8 cellular contexts compared by ENCODE assay signal in the genomic region with DNA sequence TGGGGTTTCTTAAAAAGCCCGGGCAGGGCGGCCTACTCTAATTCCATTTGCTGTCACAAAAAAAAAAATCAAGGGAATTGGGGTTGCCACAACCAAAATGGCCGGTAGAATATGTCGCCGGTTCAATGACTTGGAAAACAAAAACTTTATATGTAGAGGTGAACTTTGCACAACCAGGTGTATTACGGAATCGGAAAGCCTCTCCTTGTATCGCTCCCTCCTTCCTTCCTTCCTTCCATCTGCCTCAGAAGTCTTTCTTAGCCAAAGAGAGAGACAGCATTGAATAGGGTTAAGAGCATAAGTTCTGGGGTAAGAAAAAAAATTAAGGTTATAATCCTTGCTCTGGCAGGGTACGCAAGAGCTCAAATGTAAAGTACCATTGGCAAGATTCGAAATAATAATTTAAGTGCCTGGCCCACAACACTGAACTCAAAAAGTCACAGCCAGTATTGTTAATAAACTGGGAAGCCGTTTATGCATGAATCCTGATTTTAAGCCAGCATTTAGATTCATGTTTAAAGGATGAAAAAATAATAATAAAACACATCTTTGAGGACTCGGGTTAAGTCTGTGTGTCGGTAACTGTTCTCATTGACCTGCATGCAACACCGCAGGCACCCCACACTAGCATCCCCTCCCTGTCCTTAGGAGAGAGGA. TPM values are rescaled to one million over a fixed set of nuclear protein-coding genes. Genes with fewer than 3 reads are reported as not detected.
DNase-seq lines count a peak whose midpoint lies in the region; ATAC-seq and TF ChIP-seq lines count a peak whose summit lies in the region.

No MANE protein-coding gene starts in this region.

- H3K27me3 ChIP-seq in A673 (replicated peaks; ENCODE audit: insufficient read depth, low read depth, low read length, poor library complexity) (no peaks in the 10 kb centered on the region), right lobe of liver (no peaks in the 10 kb centered on the region), upper lobe of right lung (no peaks in the 10 kb centered on the region)

- H3K27ac ChIP-seq in A673 (ENCODE audit: low read depth, low read length, poor library complexity, severe bottlenecking) (peak overlapping the region; percentile 94), right lobe of liver (peak overlapping the region; percentile 93 to 95 (median 94)), upper lobe of right lung (peak overlapping the region; percentile 97)

- no peaks in the 10 kb centered on the region for H3K27me3 Mint-ChIP-seq in activated naive CD8-positive, alpha-beta T cell treated with anti-CD3 and anti-CD28 coated beads, Interleukin-2, amount 10 ng/mL, durations not matched to agents 7 days and 5 days

- no peak for TF ChIP-seq POLR2A in right lobe of liver (IDR thresholded peaks at IDR 0.05)

- WGBS in right lobe of liver (ENCODE audit: insufficient coverage, low coverage, low lambda C conversion rate, missing lambda C conversion rate), result 28% methylated on average over 14 of the region's 14 CpGs

- peaks cover 43% of the 10 kb centered on the region for H3K4me1 Mint-ChIP-seq in activated naive CD8-positive, alpha-beta T cell treated with anti-CD3 and anti-CD28 coated beads, Interleukin-2, amount 10 ng/mL, durations not matched to agents 7 days and 5 days

- peak overlapping the region; percentile 89 for H3K4me3 Mint-ChIP-seq in activated naive CD8-positive, alpha-beta T cell treated with anti-CD3 and anti-CD28 coated beads, Interleukin-2, amount 10 ng/mL, durations not matched to agents 7 days and 5 days

- ATAC-seq in GM18508 (IDR thresholded peaks at IDR 0.05; ENCODE audit: insufficient read depth, unreplicated experiment) (peak; percentile 17), HG03175 (IDR thresholded peaks at IDR 0.05; ENCODE audit: unreplicated experiment) (peak; percentile 29), right lobe of liver (peak in 3 of 4 donors; percentile 15 to 49 (median 35)), upper lobe of right lung (peak; percentile 40)
- no peak for ATAC-seq in activated naive CD8-positive, alpha-beta T cell treated with anti-CD3 and anti-CD28 coated beads, Interleukin-2, amount 10 ng/mL, durations not matched to agents 7 days and 5 days (ENCODE audit: low read depth)

- H3K4me1 ChIP-seq in A673 (ENCODE audit: insufficient read depth, low read length, poor library complexity, severe bottlenecking), result peaks cover 11% of the 10 kb centered on the region
- peaks cover 0 to 19% (median 9%) of the 10 kb centered on the region in 4 donors for H3K4me1 ChIP-seq in right lobe of liver
- H3K4me1 ChIP-seq in upper lobe of right lung, result peaks cover 22% of the 10 kb centered on the region

- no peak for TF ChIP-seq CTCF in A673 (conservative IDR thresholded peaks at IDR 0.05; ENCODE audit: low read depth, low read length)
- TF ChIP-seq CTCF in right lobe of liver (IDR thresholded peaks at IDR 0.05), result no peak
- TF ChIP-seq CTCF in upper lobe of right lung (IDR thresholded peaks at IDR 0.05), result no peak

- peak overlapping the region; percentile 85 for H3K4me3 ChIP-seq in A673 (ENCODE audit: low read depth, low read length, poor library complexity, severe bottlenecking)
- H3K4me3 ChIP-seq in right lobe of liver, result peak overlapping the region; percentile 90 to 100 (median 99)
- peak overlapping the region; percentile 100 for H3K4me3 ChIP-seq in upper lobe of right lung

- peak overlapping the region; percentile 81 for H3K27ac Mint-ChIP-seq in activated naive CD8-positive, alpha-beta T cell treated with anti-CD3 and anti-CD28 coated beads, Interleukin-2, amount 10 ng/mL, durations not matched to agents 7 days and 5 days

- BruUV-seq in A673 (replicated peaks; lab: Mats Ljungman, UMichigan), result TSS peak; percentile 68

- intact Hi-C loops in A673 (cut with micrococcal nuclease; ENCODE audit: unreplicated experiment) (loop anchor here (10.0 kb wide), 1 partner anchor 113 kb away; no protein-coding TSS in a partner anchor), right lobe of liver (cut with DNase I) (no loop called here), upper lobe of right lung (cut with DNase I) (no loop called here)

- no peaks in the 10 kb centered on the region for H3K9me3 Mint-ChIP-seq in activated naive CD8-positive, alpha-beta T cell treated with anti-CD3 and anti-CD28 coated beads, Interleukin-2, amount 10 ng/mL, durations not matched to agents 7 days and 5 days

- CTCF ChIA-PET in A673 (lab: Charles Lee), result no interaction called here

- DNase-seq in A673 (ENCODE audit: low spot score), result no peak
- no peak for DNase-seq in activated naive CD8-positive, alpha-beta T cell treated with anti-CD3 and anti-CD28 coated beads, Interleukin-2, amount 10 ng/mL, durations not matched to agents 7 days and 5 days
- no peak for DNase-seq in right lobe of liver
- no peak for DNase-seq in upper lobe of right lung
- DNase-seq in iPS-NIHi11 (ENCODE audit: low spot score), result no peak
- no peak for DNase-seq in NCI-H2081 (lab: John Stamatoyannopoulos, UW)

- peaks cover 26% of the 10 kb centered on the region for H3K36me3 Mint-ChIP-seq in activated naive CD8-positive, alpha-beta T cell treated with anti-CD3 and anti-CD28 coated beads, Interleukin-2, amount 10 ng/mL, durations not matched to agents 7 days and 5 days

- H3K36me3 ChIP-seq in A673 (ENCODE audit: insufficient read depth, low read length, poor library complexity, severe bottlenecking), result peaks cover 17% of the 10 kb centered on the region
- no peaks in the 10 kb centered on the region for H3K36me3 ChIP-seq in right lobe of liver
- no peaks in the 10 kb centered on the region for H3K36me3 ChIP-seq in upper lobe of right lung

- POLR2A ChIA-PET in A673 (lab: Charles Lee; ENCODE audit: low non-redundant PET), result interaction anchor here (0.5 kb wide), 1 partner anchor 48 kb away, joined by 5 read pairs; no protein-coding TSS in a partner anchor
- POLR2A ChIA-PET in activated naive CD8-positive, alpha-beta T cell treated with anti-CD3 and anti-CD28 coated beads, Interleukin-2, amount 10 ng/mL, durations not matched to agents 7 days and 5 days (lab: Charles Lee), result interaction anchor here (1.0 to 2.0 kb wide), 8 partner anchors 10 to 378 kb away, joined by 3 to 19 read pairs (median 5); a partner anchor contains a TSS

- H3K9me3 ChIP-seq in A673 (ENCODE audit: low read depth, low read length, poor library complexity, severe bottlenecking), result peaks cover 4% of the 10 kb centered on the region
- H3K9me3 ChIP-seq in right lobe of liver, result no peaks in the 10 kb centered on the region
- no peaks in the 10 kb centered on the region for H3K9me3 ChIP-seq in upper lobe of right lung

RNA-seq across cellular contexts. Expression of a gene that starts 0.5 kb away (rescaled TPM):
- total RNA-seq in A673 (2021) (487 and 587 TPM in 2 replicates), right lobe of liver (10 to 100 TPM; 42.4 to 65.1 (median 44.7) TPM), upper lobe of right lung (112 TPM)
- total RNA-seq in activated naive CD8-positive, alpha-beta T cell treated with anti-CD3 and anti-CD28 coated beads, Interleukin-2, amount 10 ng/mL, durations not matched to agents 7 days and 5 days, result 100 to 1,000 TPM; 118 to 120 TPM

RNA-seq across cellular contexts. Expression of a gene that starts 59.2 kb away (rescaled TPM):
- total RNA-seq in A673 (2021), result 127 and 138 TPM in 2 replicates
- 100 to 1,000 TPM; 110 to 119 TPM for total RNA-seq in activated naive CD8-positive, alpha-beta T cell treated with anti-CD3 and anti-CD28 coated beads, Interleukin-2, amount 10 ng/mL, durations not matched to agents 7 days and 5 days
- 10 to 100 TPM in 1 of 6 experiments, 1 to 10 TPM in 5; 5.4 to 10.3 (median 7.3) TPM for total RNA-seq in right lobe of liver
- total RNA-seq in upper lobe of right lung, result 16.7 TPM
